Comparison of ENCODE assay signal across 1 cellular context in the genomic region with DNA sequence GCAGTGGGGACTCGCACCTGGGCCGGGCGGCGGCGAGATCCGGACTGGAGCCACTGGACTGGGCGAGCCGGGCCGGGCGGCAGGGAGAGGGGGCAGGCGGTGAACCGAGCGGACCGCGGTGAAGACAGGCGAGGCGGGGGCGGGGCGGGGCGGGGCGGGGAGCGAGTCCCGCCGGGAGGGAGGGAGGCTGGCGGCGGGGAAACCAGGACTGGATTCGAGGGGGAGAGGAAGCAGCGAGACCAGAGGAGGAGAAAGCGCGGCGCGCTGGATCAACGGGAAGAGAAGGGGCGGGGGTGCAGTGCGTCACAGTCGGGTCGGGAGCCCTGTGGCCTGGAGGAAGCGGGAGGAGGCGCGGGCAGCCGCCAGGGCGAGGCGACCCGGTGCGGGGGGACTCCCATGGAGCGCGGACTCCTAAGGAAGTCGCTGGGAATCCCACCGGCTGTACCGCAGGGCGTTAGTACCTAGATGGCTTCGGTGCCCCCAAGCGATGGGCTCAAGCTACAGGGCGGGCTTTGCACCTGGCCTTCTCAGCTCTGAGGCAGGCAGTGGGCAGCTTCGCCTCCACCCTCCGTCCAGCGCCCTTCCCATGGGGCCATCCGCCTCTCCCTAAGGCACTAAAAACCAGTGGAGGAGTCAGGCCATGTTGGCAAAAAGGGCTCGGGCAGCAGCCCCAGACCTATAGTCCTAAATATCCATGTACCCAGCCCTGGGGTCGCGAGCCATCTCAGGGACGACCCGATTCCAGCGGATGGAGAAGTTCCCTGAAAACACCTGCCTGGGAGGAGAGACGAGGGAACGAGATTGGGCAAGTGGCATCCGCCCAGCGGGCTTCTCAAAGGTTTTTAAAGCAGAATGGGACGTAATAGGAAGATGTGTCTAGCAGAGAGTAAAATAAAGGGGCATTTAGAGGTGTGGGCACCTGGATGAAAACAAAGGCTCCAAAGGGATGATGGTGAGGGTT.
TF ChIP-seq lines count a peak whose summit lies in the region.

A gene (minus strand): TSS at position 126 of the 961 bp plus-strand sequence. CDS start 233 bp downstream, outside the sequence.

TF ChIP-seq in H1, 55 proteins besides CTCF, POLR2A, EP300 and RAD21 (continued from another document):
- peak; percentile 98 for TF ChIP-seq SP1 (IDR thresholded peaks at IDR 0.05; ENCODE audit: low read depth, low read length)
- TF ChIP-seq SRF (IDR thresholded peaks at IDR 0.05; ENCODE audit: low read depth, low read length) = no peak
- TF ChIP-seq EGR1 (IDR thresholded peaks at IDR 0.05; ENCODE audit: borderline replicate concordance, low read depth, low read length) = peak; percentile 74; the same call in 1 of the 2 replicates
- no peak for TF ChIP-seq KDM1A (IDR thresholded peaks at IDR 0.05; ENCODE audit: borderline replicate concordance, low read length)
- TF ChIP-seq POU5F1 (IDR thresholded peaks at IDR 0.05; ENCODE audit: low read depth, low read length) = no peak
- TF ChIP-seq RBBP5 (IDR thresholded peaks at IDR 0.05; ENCODE audit: borderline replicate concordance, low read depth, low read length) = peak; percentile 32; the same call in 1 of the 2 replicates
- peak; percentile 63 for TF ChIP-seq TAF1 (IDR thresholded peaks at IDR 0.05; ENCODE audit: low read depth, low read length)
- no peak for TF ChIP-seq BRCA1 (IDR thresholded peaks at IDR 0.05; ENCODE audit: low read depth, low read length)
- TF ChIP-seq NRF1 (IDR thresholded peaks at IDR 0.05; ENCODE audit: low read depth, low read length) = no peak
- peak; percentile 47; the same call in 1 of the 2 replicates for TF ChIP-seq RFX5 (IDR thresholded peaks at IDR 0.05; ENCODE audit: borderline replicate concordance, low read depth, low read length)
- no peak for TF ChIP-seq SP2 (IDR thresholded peaks at IDR 0.05; ENCODE audit: low read length)
- no peak for TF ChIP-seq HDAC2 (IDR thresholded peaks at IDR 0.05; ENCODE audit: borderline replicate concordance in 1 of 2, low read depth in 2 of 2, low read length in 2 of 2)
- peak; percentile 89 for TF ChIP-seq CREB1 (IDR thresholded peaks at IDR 0.05)
- TF ChIP-seq TAF7 (optimal IDR thresholded peaks at IDR 0.05; ENCODE audit: borderline replicate concordance, low read depth, low read length) = peak; percentile 54
- TF ChIP-seq SIN3A (conservative IDR thresholded peaks at IDR 0.05 in 1 of 2, IDR thresholded peaks at IDR 0.05 in 1 of 2; ENCODE audit: low read depth in 1 of 2, low read length in 2 of 2) = peak; percentile 28 to 72; a peak in 2 of 4 replicates
- TF ChIP-seq JUN (IDR thresholded peaks at IDR 0.05; ENCODE audit: low read depth, low read length) = no peak
- TF ChIP-seq, protein P1, sequence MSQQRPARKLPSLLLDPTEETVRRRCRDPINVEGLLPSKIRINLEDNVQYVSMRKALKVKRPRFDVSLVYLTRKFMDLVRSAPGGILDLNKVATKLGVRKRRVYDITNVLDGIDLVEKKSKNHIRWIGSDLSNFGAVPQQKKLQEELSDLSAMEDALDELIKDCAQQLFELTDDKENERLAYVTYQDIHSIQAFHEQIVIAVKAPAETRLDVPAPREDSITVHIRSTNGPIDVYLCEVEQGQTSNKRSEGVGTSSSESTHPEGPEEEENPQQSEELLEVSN (IDR thresholded peaks at IDR 0.05) = peak; percentile 45
- TF ChIP-seq CTBP2 (IDR thresholded peaks at IDR 0.05; ENCODE audit: borderline replicate concordance, insufficient read depth, insufficient read length, low read length) = peak; percentile 56
- TF ChIP-seq, protein P2, sequence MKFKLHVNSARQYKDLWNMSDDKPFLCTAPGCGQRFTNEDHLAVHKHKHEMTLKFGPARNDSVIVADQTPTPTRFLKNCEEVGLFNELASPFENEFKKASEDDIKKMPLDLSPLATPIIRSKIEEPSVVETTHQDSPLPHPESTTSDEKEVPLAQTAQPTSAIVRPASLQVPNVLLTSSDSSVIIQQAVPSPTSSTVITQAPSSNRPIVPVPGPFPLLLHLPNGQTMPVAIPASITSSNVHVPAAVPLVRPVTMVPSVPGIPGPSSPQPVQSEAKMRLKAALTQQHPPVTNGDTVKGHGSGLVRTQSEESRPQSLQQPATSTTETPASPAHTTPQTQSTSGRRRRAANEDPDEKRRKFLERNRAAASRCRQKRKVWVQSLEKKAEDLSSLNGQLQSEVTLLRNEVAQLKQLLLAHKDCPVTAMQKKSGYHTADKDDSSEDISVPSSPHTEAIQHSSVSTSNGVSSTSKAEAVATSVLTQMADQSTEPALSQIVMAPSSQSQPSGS (IDR thresholded peaks at IDR 0.05; ENCODE audit: low read length) = peak; percentile 50; the same call in 1 of the 2 replicates
- peak; percentile 57 for TF ChIP-seq KDM4A (IDR thresholded peaks at IDR 0.05; ENCODE audit: low read depth, low read length, severe bottlenecking)
- no peak for TF ChIP-seq CBX8 (IDR thresholded peaks at IDR 0.05; ENCODE audit: borderline replicate concordance, low read depth, low read length)
- TF ChIP-seq TEAD4 (IDR thresholded peaks at IDR 0.05; ENCODE audit: low read depth, low read length) = no peak
- TF ChIP-seq, protein P3, sequence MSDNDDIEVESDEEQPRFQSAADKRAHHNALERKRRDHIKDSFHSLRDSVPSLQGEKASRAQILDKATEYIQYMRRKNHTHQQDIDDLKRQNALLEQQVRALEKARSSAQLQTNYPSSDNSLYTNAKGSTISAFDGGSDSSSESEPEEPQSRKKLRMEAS (IDR thresholded peaks at IDR 0.05) = no peak; the same call in 1 of the 2 replicates
- TF ChIP-seq RXRA (IDR thresholded peaks at IDR 0.05; ENCODE audit: insufficient read depth, low read depth, low read length) = 0 out of 2 replicates have a peak, but pooled peaks have one; percentile 20
- TF ChIP-seq SAP30 (IDR thresholded peaks at IDR 0.05; ENCODE audit: insufficient read depth, insufficient replicate concordance, low read length) = no peak
- TF ChIP-seq KDM5A (IDR thresholded peaks at IDR 0.05; ENCODE audit: low read length) = no peak
- TF ChIP-seq JUND (IDR thresholded peaks at IDR 0.05; ENCODE audit: low read length) = 0 out of 2 replicates have a peak, but pooled peaks have one; percentile 56
